Comparison of ENCODE assay signal across 22 cellular contexts in the genomic region with DNA sequence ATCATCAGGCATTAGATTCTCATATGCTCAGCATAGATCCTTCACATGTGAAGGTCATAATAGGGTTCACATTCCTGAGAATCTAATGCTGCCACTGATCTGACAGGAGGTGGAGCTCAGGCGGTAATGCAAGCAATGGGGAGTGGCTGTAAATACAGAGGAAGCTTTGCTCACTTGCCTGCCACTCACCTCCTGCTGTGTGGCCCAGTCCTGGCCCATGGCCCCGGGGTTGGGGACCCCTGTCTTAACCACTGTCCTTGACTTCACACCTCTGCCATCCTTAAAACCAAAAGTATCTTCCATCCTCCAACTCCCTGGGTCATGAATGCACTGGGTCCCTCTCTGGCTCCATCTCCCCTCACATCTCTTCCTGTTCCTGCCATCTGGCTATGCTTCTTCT.
"Had no signal": no experiment of that assay in that cellular context is flagged by ENCODE, and none has a peak within 500 bp of the region (broad histone marks: within the 10 kb centered on the region; RNA-seq: fewer than 3 reads in every experiment).

No MANE protein-coding gene starts in this region.

- ATAC-seq: HepG2 had no signal

- H3K36me3 ChIP-seq: MG63 had no signal

- H3K9me3 ChIP-seq: MG63, SK-N-SH had no signal

- H3K4me3 ChIP-seq: MG63 had no signal

- DNase-seq: IMR-90, Karpas-422, KG1, MG63, NCI-H1092, NCI-H1105 treated with DMSO at 0.1 percent for 48 hours, NCI-H1417 treated with DMSO at 0.1 percent for 48 hours, NCI-H146, NCI-H1694 treated with DMSO at 0.1 percent for 48 hours, NCI-H1930, NCI-H2081 treated with DMSO at 0.1 percent for 48 hours, NCI-H2171, NCI-H226, NCI-H446, NCI-H510A, NCI-H524 treated with DMSO at 0.1 percent for 48 hours, NCI-H69, NCI-H774, RPMI8226, SHP77 had no signal
